Comparison of ENCODE assay signal across 21 cellular contexts in genomic region chr4:58261526-58261925, GRCh38.
DNase-seq lines count a peak whose midpoint lies in the region; ATAC-seq, FAIRE-seq and TF ChIP-seq lines count a peak whose summit lies in the region.
"Had no signal": no experiment of that assay in that cellular context is flagged by ENCODE, and none has a peak within 500 bp of the region (broad histone marks: within the 10 kb centered on the region; RNA-seq: fewer than 3 reads in every experiment).

No MANE protein-coding gene starts in this region.

- H3K9ac ChIP-seq in SU-DHL-6 (ENCODE audit: low read length): no peak overlapping the region
- no peak overlapping the region for H3K9ac ChIP-seq in mesenchymal stem cell (ENCODE audit: low read length)
- H3K9ac ChIP-seq: BLaER1 had no signal

- H3K14ac ChIP-seq in mesenchymal stem cell (ENCODE audit: low read length in 2 of 2): no peak overlapping the region

- no peak overlapping the region for H3K27ac ChIP-seq in SU-DHL-6 (ENCODE audit: low read depth, low read length)
- H3K27ac ChIP-seq in mesenchymal stem cell (ENCODE audit: low read length, poor library complexity, severe bottlenecking): no peak overlapping the region
- H3K27ac ChIP-seq: BLaER1 had no signal

- FAIRE-seq in RCC 7860 (lab: Jason Lieb, UNC): no peak
- FAIRE-seq: GM12892, GM18507, H1, HepG2 had no signal

- H4K8ac ChIP-seq in mesenchymal stem cell (ENCODE audit: low read length): no peak overlapping the region

- H3K79me1 ChIP-seq in mesenchymal stem cell (replicated peaks; ENCODE audit: low read length, poor library complexity, severe bottlenecking): no peaks in the 10 kb centered on the region

- no peak overlapping the region for H2AK5ac ChIP-seq in mesenchymal stem cell (ENCODE audit: low read length, severe bottlenecking)

- H2BK12ac ChIP-seq in mesenchymal stem cell (ENCODE audit: low read length in 2 of 2): no peak overlapping the region

- H3K27me3 ChIP-seq in SU-DHL-6 (ENCODE audit: low read length) (no peaks in the 10 kb centered on the region), kidney epithelial cell (ENCODE audit: control insufficient read depth, insufficient read depth, low read length) (no peaks in the 10 kb centered on the region), mesenchymal stem cell (ENCODE audit: control insufficient read depth in 1 of 2, insufficient read depth in 1 of 2, low read length in 2 of 2) (no peaks in the 10 kb centered on the region)
- H3K27me3 ChIP-seq: BLaER1 had no signal

- H3K4me3 ChIP-seq in SU-DHL-6 (ENCODE audit: insufficient read depth, low read length, poor library complexity, severe bottlenecking) (no peak overlapping the region), kidney epithelial cell (ENCODE audit: low read depth, low read length) (no peak overlapping the region), mesenchymal stem cell (ENCODE audit: insufficient read depth in 1 of 2, low read depth in 1 of 2, low read length in 2 of 2) (no peak overlapping the region)
- H3K4me3 ChIP-seq: BLaER1 had no signal

- no peak overlapping the region for H3K18ac ChIP-seq in mesenchymal stem cell (ENCODE audit: low read depth in 1 of 2, low read length in 2 of 2)

- H3K23ac ChIP-seq in mesenchymal stem cell (ENCODE audit: low read length in 2 of 2): no peak overlapping the region

- no peak overlapping the region for H3K4ac ChIP-seq in mesenchymal stem cell (ENCODE audit: low read depth in 1 of 2, low read length in 2 of 2)

- no peaks in the 10 kb centered on the region for H3K4me1 ChIP-seq in mesenchymal stem cell (ENCODE audit: control insufficient read depth, insufficient read depth, low read depth, low read length)
- H3K4me1 ChIP-seq: BLaER1 had no signal

- H4K20me1 ChIP-seq in SU-DHL-6 (ENCODE audit: low read depth, low read length): no peaks in the 10 kb centered on the region
- H4K20me1 ChIP-seq: BLaER1 had no signal

- H3F3A ChIP-seq in SU-DHL-6 (ENCODE audit: insufficient read depth): no peaks in the 10 kb centered on the region

- ATAC-seq in HG03460 (IDR thresholded peaks at IDR 0.05; ENCODE audit: unreplicated experiment): no peak
- ATAC-seq in GM19351 (IDR thresholded peaks at IDR 0.05; ENCODE audit: unreplicated experiment): no peak
- ATAC-seq in GM21528 (IDR thresholded peaks at IDR 0.05; ENCODE audit: low FRiP score, unreplicated experiment): no peak
- ATAC-seq: HepG2 had no signal

- no peak overlapping the region for H3K4me2 ChIP-seq in SU-DHL-6 (ENCODE audit: low read depth, low read length, poor library complexity, severe bottlenecking)
- H3K4me2 ChIP-seq in mesenchymal stem cell (ENCODE audit: low read length, poor library complexity, severe bottlenecking): no peak overlapping the region
- H3K4me2 ChIP-seq: BLaER1 had no signal

- H3K9me3 ChIP-seq in SU-DHL-6 (ENCODE audit: insufficient read depth, low read length) (no peaks in the 10 kb centered on the region), mesenchymal stem cell (ENCODE audit: control insufficient read depth, low read length) (no peaks in the 10 kb centered on the region)
- H3K9me3 ChIP-seq: BLaER1 had no signal

- H3K36me3 ChIP-seq in SU-DHL-6 (ENCODE audit: low read length) (no peaks in the 10 kb centered on the region), kidney epithelial cell (ENCODE audit: control insufficient read depth, insufficient read depth, low read length) (no peaks in the 10 kb centered on the region), mesenchymal stem cell (ENCODE audit: control insufficient read depth in 1 of 2, insufficient read depth in 2 of 2, low read depth in 1 of 2, low read length in 2 of 2) (no peaks in the 10 kb centered on the region)
- H3K36me3 ChIP-seq: BLaER1 had no signal

- no peaks in the 10 kb centered on the region for H3K9me2 ChIP-seq in SU-DHL-6 (replicated peaks; ENCODE audit: insufficient read depth, low read length)

- H3K36me3 Mint-ChIP-seq in activated T-helper 1 cell treated with anti-CD3 and anti-CD28 coated beads, Interleukin-12 subunit alpha, Interleukin-12 subunit beta, Interleukin-2, Interleukin-4 antibody, amounts not matched to agents 30 ng/mL and 10 ng/mL and 1 ng/mL, durations not matched to agents 14 hours and 24 hours and 36 hours (ENCODE audit: low read depth): no peaks in the 10 kb centered on the region
- H3K36me3 Mint-ChIP-seq: CD14-positive monocyte; CD4-positive, alpha-beta memory T cell; IgD-negative memory B cell had no signal

- H3K27ac Mint-ChIP-seq in activated T-helper 1 cell treated with anti-CD3 and anti-CD28 coated beads, Interleukin-12 subunit alpha, Interleukin-12 subunit beta, Interleukin-2, Interleukin-4 antibody, amounts not matched to agents 30 ng/mL and 10 ng/mL and 1 ng/mL, durations not matched to agents 14 hours and 24 hours and 36 hours: no peak overlapping the region
- H3K27ac Mint-ChIP-seq: CD14-positive monocyte; CD4-positive, alpha-beta memory T cell; H9; IgD-negative memory B cell had no signal

- no peaks in the 10 kb centered on the region for H3K79me2 ChIP-seq in SU-DHL-6 (ENCODE audit: insufficient read depth, low read length)

- H3K9me3 Mint-ChIP-seq in activated T-helper 1 cell treated with anti-CD3 and anti-CD28 coated beads, Interleukin-12 subunit alpha, Interleukin-12 subunit beta, Interleukin-2, Interleukin-4 antibody, amounts not matched to agents 30 ng/mL and 10 ng/mL and 1 ng/mL, durations not matched to agents 14 hours and 24 hours and 36 hours: peaks cover 9% of the 10 kb centered on the region

- H2BK15ac ChIP-seq in mesenchymal stem cell (ENCODE audit: low read depth, poor library complexity, severe bottlenecking): no peak overlapping the region

- H3K27me3 Mint-ChIP-seq in activated T-helper 1 cell treated with anti-CD3 and anti-CD28 coated beads, Interleukin-12 subunit alpha, Interleukin-12 subunit beta, Interleukin-2, Interleukin-4 antibody, amounts not matched to agents 30 ng/mL and 10 ng/mL and 1 ng/mL, durations not matched to agents 14 hours and 24 hours and 36 hours (ENCODE audit: insufficient read depth): no peaks in the 10 kb centered on the region
- H3K27me3 Mint-ChIP-seq: CD4-positive, alpha-beta memory T cell; IgD-negative memory B cell had no signal

- TF ChIP-seq CTCF in SU-DHL-6 (IDR thresholded peaks at IDR 0.05; ENCODE audit: insufficient read depth, low read length, poor library complexity, severe bottlenecking): no peak
- TF ChIP-seq CTCF in kidney epithelial cell (IDR thresholded peaks at IDR 0.05; ENCODE audit: insufficient read depth, low read length, poor library complexity, severe bottlenecking): no peak

- no peak overlapping the region for H4K91ac ChIP-seq in mesenchymal stem cell (ENCODE audit: low read length)

- intact Hi-C loops in activated T-helper 1 cell treated with anti-CD3 and anti-CD28 coated beads, Interleukin-12 subunit alpha, Interleukin-12 subunit beta, Interleukin-2, Interleukin-4 antibody, amounts not matched to agents 30 ng/mL and 10 ng/mL and 1 ng/mL, durations not matched to agents 14 hours and 24 hours and 36 hours (cut with micrococcal nuclease): no loop called here

- no peak overlapping the region for H3K4me3 Mint-ChIP-seq in activated T-helper 1 cell treated with anti-CD3 and anti-CD28 coated beads, Interleukin-12 subunit alpha, Interleukin-12 subunit beta, Interleukin-2, Interleukin-4 antibody, amounts not matched to agents 30 ng/mL and 10 ng/mL and 1 ng/mL, durations not matched to agents 14 hours and 24 hours and 36 hours
- H3K4me3 Mint-ChIP-seq: CD14-positive monocyte; CD4-positive, alpha-beta memory T cell; H9; IgD-negative memory B cell had no signal

- H2AFZ ChIP-seq in SU-DHL-6 (ENCODE audit: low read depth, low read length, severe bottlenecking): peak overlapping the region; percentile 13
- H2AFZ ChIP-seq in mesenchymal stem cell (ENCODE audit: low read depth, low read length): no peak overlapping the region

- no peak overlapping the region for H2BK5ac ChIP-seq in mesenchymal stem cell (ENCODE audit: low read depth, low read length, poor library complexity, severe bottlenecking)

- peak; percentile 7 for DNase-seq in RCC 7860 (ENCODE audit: low spot score)
- DNase-seq in kidney epithelial cell (ENCODE audit: low read depth): peak; percentile 29
- DNase-seq in mesenchymal stem cell: peak; percentile 1
- DNase-seq in activated T-helper 1 cell treated with anti-CD3 and anti-CD28 coated beads, Interleukin-12 subunit alpha, Interleukin-12 subunit beta, Interleukin-2, Interleukin-4 antibody, amounts not matched to agents 30 ng/mL and 10 ng/mL and 1 ng/mL, durations not matched to agents 14 hours and 24 hours and 36 hours (ENCODE audit: low spot score): no peak
- DNase-seq: CD4-positive, alpha-beta memory T cell; DMS153; DMS79; GDM1; H9; KBM-7 had no signal

- H3K4me1 Mint-ChIP-seq in activated T-helper 1 cell treated with anti-CD3 and anti-CD28 coated beads, Interleukin-12 subunit alpha, Interleukin-12 subunit beta, Interleukin-2, Interleukin-4 antibody, amounts not matched to agents 30 ng/mL and 10 ng/mL and 1 ng/mL, durations not matched to agents 14 hours and 24 hours and 36 hours (ENCODE audit: low read depth): no peaks in the 10 kb centered on the region
- H3K4me1 Mint-ChIP-seq: CD14-positive monocyte; CD4-positive, alpha-beta memory T cell; H9; IgD-negative memory B cell had no signal

- no peak overlapping the region for H2BK120ac ChIP-seq in mesenchymal stem cell (ENCODE audit: low read depth, low read length)
